In the genomic region with DNA sequence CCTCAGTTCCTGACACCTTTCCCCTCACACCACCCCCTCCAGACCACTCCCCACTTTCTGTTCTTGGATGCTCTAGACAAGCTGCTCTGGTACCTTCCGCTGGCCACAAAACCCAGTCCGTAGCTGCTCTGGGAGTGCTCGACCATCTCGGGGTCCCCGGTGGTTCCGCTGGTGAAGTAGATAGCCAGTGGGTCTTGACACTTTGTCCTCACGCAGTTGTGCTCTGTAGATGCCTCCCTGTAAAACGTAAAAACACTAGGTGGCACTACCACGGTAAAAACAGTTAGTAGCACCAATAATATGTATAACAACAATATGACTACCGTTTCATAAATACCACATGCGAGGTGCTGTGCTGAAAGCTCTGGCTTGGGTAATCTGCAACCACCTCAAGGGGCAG, we compare ENCODE assay signal across 1 cellular context.
A peak's percentile ranks its signal among the peaks of the same experiment; 100 is the strongest.
TF ChIP-seq lines count a peak whose summit lies in the region.

No MANE protein-coding gene starts in this region.

TF ChIP-seq in HepG2, 621 proteins besides CTCF, POLR2A, EP300 and RAD21:
- TF ChIP-seq, protein P1, sequence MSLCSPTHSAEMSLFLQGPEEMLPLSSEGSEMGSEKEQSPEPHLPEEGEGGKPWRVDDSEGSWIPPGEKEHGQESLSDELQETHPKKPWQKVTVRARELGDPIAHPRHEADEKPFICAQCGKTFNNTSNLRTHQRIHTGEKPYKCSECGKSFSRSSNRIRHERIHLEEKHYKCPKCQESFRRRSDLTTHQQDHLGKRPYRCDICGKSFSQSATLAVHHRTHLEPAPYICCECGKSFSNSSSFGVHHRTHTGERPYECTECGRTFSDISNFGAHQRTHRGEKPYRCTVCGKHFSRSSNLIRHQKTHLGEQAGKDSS (CRISPR knock-in tag; IDR thresholded peaks at IDR 0.05; ENCODE audit: borderline replicate concordance, low read depth) = 0 out of 2 replicates have a peak, but pooled peaks have one; percentile 27
- TF ChIP-seq SMC3 (IDR thresholded peaks at IDR 0.05; ENCODE audit: low read length) = peak; percentile 29; the same call in 1 of the 2 replicates
- TF ChIP-seq ZMYM4 (CRISPR knock-in tag; IDR thresholded peaks at IDR 0.05) = 0 out of 2 replicates have a peak, but pooled peaks have one; percentile 35
- TF ChIP-seq ZNF121 (CRISPR knock-in tag; IDR thresholded peaks at IDR 0.05) = peak; percentile 85
- TF ChIP-seq HMG20A (CRISPR knock-in tag; IDR thresholded peaks at IDR 0.05; ENCODE audit: borderline replicate concordance) = 0 out of 2 replicates have a peak, but pooled peaks have one; percentile 10
- TF ChIP-seq REPIN1 (CRISPR knock-in tag; IDR thresholded peaks at IDR 0.05; ENCODE audit: borderline replicate concordance, low read depth) = 0 out of 2 replicates have a peak, but pooled peaks have one; percentile 34
- TF ChIP-seq, protein P2, sequence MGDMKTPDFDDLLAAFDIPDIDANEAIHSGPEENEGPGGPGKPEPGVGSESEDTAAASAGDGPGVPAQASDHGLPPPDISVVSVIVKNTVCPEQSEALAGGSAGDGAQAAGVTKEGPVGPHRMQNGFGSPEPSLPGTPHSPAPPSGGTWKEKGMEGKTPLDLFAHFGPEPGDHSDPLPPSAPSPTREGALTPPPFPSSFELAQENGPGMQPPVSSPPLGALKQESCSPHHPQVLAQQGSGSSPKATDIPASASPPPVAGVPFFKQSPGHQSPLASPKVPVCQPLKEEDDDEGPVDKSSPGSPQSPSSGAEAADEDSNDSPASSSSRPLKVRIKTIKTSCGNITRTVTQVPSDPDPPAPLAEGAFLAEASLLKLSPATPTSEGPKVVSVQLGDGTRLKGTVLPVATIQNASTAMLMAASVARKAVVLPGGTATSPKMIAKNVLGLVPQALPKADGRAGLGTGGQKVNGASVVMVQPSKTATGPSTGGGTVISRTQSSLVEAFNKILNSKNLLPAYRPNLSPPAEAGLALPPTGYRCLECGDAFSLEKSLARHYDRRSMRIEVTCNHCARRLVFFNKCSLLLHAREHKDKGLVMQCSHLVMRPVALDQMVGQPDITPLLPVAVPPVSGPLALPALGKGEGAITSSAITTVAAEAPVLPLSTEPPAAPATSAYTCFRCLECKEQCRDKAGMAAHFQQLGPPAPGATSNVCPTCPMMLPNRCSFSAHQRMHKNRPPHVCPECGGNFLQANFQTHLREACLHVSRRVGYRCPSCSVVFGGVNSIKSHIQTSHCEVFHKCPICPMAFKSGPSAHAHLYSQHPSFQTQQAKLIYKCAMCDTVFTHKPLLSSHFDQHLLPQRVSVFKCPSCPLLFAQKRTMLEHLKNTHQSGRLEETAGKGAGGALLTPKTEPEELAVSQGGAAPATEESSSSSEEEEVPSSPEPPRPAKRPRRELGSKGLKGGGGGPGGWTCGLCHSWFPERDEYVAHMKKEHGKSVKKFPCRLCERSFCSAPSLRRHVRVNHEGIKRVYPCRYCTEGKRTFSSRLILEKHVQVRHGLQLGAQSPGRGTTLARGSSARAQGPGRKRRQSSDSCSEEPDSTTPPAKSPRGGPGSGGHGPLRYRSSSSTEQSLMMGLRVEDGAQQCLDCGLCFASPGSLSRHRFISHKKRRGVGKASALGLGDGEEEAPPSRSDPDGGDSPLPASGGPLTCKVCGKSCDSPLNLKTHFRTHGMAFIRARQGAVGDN (CRISPR knock-in tag; IDR thresholded peaks at IDR 0.05) = peak; percentile 28; the same call in 1 of the 2 replicates
- 0 out of 2 replicates have a peak, but pooled peaks have one; percentile 29 for TF ChIP-seq ZBTB38 (CRISPR knock-in tag; IDR thresholded peaks at IDR 0.05)
- TF ChIP-seq, protein P3, sequence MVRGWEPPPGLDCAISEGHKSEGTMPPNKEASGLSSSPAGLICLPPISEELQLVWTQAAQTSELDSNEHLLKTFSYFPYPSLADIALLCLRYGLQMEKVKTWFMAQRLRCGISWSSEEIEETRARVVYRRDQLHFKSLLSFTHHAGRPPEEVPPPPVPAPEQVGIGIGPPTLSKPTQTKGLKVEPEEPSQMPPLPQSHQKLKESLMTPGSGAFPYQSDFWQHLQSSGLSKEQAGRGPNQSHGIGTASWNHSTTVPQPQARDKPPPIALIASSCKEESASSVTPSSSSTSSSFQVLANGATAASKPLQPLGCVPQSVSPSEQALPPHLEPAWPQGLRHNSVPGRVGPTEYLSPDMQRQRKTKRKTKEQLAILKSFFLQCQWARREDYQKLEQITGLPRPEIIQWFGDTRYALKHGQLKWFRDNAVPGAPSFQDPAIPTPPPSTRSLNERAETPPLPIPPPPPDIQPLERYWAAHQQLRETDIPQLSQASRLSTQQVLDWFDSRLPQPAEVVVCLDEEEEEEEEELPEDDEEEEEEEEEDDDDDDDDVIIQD (CRISPR knock-in tag; IDR thresholded peaks at IDR 0.05; ENCODE audit: low read depth) = peak; percentile 69; the same call in 1 of the 2 replicates
- TF ChIP-seq, protein P4, sequence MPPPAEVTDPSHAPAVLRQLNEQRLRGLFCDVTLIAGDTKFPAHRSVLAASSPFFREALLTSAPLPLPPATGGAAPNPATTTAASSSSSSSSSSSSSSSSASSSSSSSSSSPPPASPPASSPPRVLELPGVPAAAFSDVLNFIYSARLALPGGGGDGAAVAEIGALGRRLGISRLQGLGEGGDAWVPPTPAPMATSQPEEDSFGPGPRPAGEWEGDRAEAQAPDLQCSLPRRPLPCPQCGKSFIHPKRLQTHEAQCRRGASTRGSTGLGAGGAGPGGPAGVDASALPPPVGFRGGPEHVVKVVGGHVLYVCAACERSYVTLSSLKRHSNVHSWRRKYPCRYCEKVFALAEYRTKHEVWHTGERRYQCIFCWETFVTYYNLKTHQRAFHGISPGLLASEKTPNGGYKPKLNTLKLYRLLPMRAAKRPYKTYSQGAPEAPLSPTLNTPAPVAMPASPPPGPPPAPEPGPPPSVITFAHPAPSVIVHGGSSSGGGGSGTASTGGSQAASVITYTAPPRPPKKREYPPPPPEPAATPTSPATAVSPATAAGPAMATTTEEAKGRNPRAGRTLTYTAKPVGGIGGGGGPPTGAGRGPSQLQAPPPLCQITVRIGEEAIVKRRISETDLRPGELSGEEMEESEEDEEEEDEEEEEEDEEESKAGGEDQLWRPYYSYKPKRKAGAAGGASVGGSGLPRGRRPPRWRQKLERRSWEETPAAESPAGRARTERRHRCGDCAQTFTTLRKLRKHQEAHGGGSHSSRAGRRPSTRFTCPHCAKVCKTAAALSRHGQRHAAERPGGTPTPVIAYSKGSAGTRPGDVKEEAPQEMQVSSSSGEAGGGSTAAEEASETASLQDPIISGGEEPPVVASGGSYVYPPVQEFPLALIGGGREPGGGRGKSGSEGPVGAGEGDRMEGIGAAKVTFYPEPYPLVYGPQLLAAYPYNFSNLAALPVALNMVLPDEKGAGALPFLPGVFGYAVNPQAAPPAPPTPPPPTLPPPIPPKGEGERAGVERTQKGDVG (CRISPR knock-in tag; IDR thresholded peaks at IDR 0.05; ENCODE audit: borderline replicate concordance) = peak; percentile 63; the same call in 1 of the 2 replicates
- TF ChIP-seq GATAD2A (CRISPR knock-in tag; IDR thresholded peaks at IDR 0.05) = 0 out of 2 replicates have a peak, but pooled peaks have one; percentile 13
- TF ChIP-seq STAG1 (CRISPR knock-in tag; IDR thresholded peaks at IDR 0.05) = peak; percentile 61
- TF ChIP-seq TEAD3 (CRISPR knock-in tag; optimal IDR thresholded peaks at IDR 0.05; ENCODE audit: borderline replicate concordance) = peak; percentile 22
